Comparison of ENCODE assay signal across 9 cellular contexts in genomic region chr15:67117356-67117755, GRCh38. TPM values are rescaled to one million over a fixed set of nuclear protein-coding genes. Genes with fewer than 3 reads are reported as not detected.
DNase-seq lines count a peak whose midpoint lies in the region; ATAC-seq and TF ChIP-seq lines count a peak whose summit lies in the region.
"Had no signal": no experiment of that assay in that cellular context is flagged by ENCODE, and none has a peak within 500 bp of the region (broad histone marks: within the 10 kb centered on the region; RNA-seq: fewer than 3 reads in every experiment).

No MANE protein-coding gene starts in this region.

- CTCF ChIA-PET in activated CD4-positive, alpha-beta T cell treated with anti-CD3 and anti-CD28 coated beads for 36 hours (lab: Charles Lee), result interaction anchor here (1.0 to 3.4 kb wide), 5 partner anchors 16 to 171 kb away, joined by 3 to 16 read pairs (median 5); partner anchors contain the start of gene SMAD3
- CTCF ChIA-PET in WTC11 (lab: Charles Lee), result no interaction called here

- no peaks in the 10 kb centered on the region for H3K27me3 ChIP-seq in heart right ventricle

- H3K4me3 ChIP-seq in heart right ventricle, result no peak overlapping the region

- POLR2A ChIA-PET in activated CD4-positive, alpha-beta T cell treated with anti-CD3 and anti-CD28 coated beads for 36 hours (lab: Charles Lee), result interaction anchor here (0.8 to 1.6 kb wide), 2 partner anchors 14 to 16 kb away, joined by 3 to 5 read pairs; no protein-coding TSS in a partner anchor
- POLR2A ChIA-PET in WTC11 (lab: Charles Lee), result no interaction called here

- H3K4me3 Mint-ChIP-seq in activated CD4-positive, alpha-beta T cell treated with anti-CD3 and anti-CD28 coated beads for 36 hours, result no peak overlapping the region
- no peak overlapping the region for H3K4me3 Mint-ChIP-seq in WTC11
- peak overlapping the region; percentile 54 for H3K4me3 Mint-ChIP-seq in stimulated activated effector memory CD8-positive, alpha-beta T cell treated with anti-CD3 and anti-CD28 coated beads, Interleukin-12 subunit alpha, Interleukin-12 subunit beta, amount 100 ng/mL, for 72 hours

- no peaks in the 10 kb centered on the region for H3K9me3 Mint-ChIP-seq in activated CD4-positive, alpha-beta T cell treated with anti-CD3 and anti-CD28 coated beads for 36 hours (ENCODE audit: low read depth)
- H3K9me3 Mint-ChIP-seq in WTC11, result no peaks in the 10 kb centered on the region
- no peaks in the 10 kb centered on the region for H3K9me3 Mint-ChIP-seq in stimulated activated effector memory CD8-positive, alpha-beta T cell treated with anti-CD3 and anti-CD28 coated beads, Interleukin-12 subunit alpha, Interleukin-12 subunit beta, amount 100 ng/mL, for 72 hours

- intact Hi-C loops in activated CD4-positive, alpha-beta T cell treated with anti-CD3 and anti-CD28 coated beads for 36 hours (cut with DNase I, micrococcal nuclease), result loop anchor here in 1 of 2 experiments (1.0 kb wide), 1 partner anchor 13 kb away; no protein-coding TSS in a partner anchor
- intact Hi-C loops in heart right ventricle (cut with DNase I), result no loop called here

- peak overlapping the region in 7 of 10 donors; percentile 4 to 70 (median 24) for H3K27ac ChIP-seq in heart right ventricle

- peak overlapping the region; percentile 82 for H3K27ac Mint-ChIP-seq in activated CD4-positive, alpha-beta T cell treated with anti-CD3 and anti-CD28 coated beads for 36 hours
- peak overlapping the region; percentile 66; the same call in 1 of the 2 replicates for H3K27ac Mint-ChIP-seq in WTC11
- peak overlapping the region; percentile 99 for H3K27ac Mint-ChIP-seq in stimulated activated effector memory CD8-positive, alpha-beta T cell treated with anti-CD3 and anti-CD28 coated beads, Interleukin-12 subunit alpha, Interleukin-12 subunit beta, amount 100 ng/mL, for 72 hours

- no peaks in the 10 kb centered on the region for H3K9me3 ChIP-seq in heart right ventricle

- no peak for TF ChIP-seq CTCF in WTC11 (IDR thresholded peaks at IDR 0.05)
- TF ChIP-seq CTCF in heart right ventricle (IDR thresholded peaks at IDR 0.05), result no peak
- TF ChIP-seq CTCF in omental fat pad (IDR thresholded peaks at IDR 0.05), result no peak

- H3K4me1 ChIP-seq in heart right ventricle, result peaks cover 29 to 95% (median 77%) of the 10 kb centered on the region in 9 donors

- no peak for ATAC-seq in activated CD4-positive, alpha-beta T cell treated with anti-CD3 and anti-CD28 coated beads for 36 hours
- ATAC-seq in WTC11, result no peak
- peak in 2 of 8 donors; percentile 13 to 18 for ATAC-seq in heart right ventricle
- no peak for ATAC-seq in stimulated activated effector memory CD8-positive, alpha-beta T cell treated with anti-CD3 and anti-CD28 coated beads, Interleukin-12 subunit alpha, Interleukin-12 subunit beta, amount 100 ng/mL, for 72 hours
- ATAC-seq in HG03354 (IDR thresholded peaks at IDR 0.05; ENCODE audit: poor library complexity, severe bottlenecking, unreplicated experiment), result no peak
- no peak for ATAC-seq in omental fat pad (ENCODE audit: low FRiP score)

- DNase-seq in activated CD4-positive, alpha-beta T cell treated with anti-CD3 and anti-CD28 coated beads for 36 hours, result no peak
- DNase-seq in activated CD4-positive, alpha-beta T cell treated with anti-CD3 and anti-CD28 coated beads for 4 hours, result no peak
- no peak for DNase-seq in WTC11 (ENCODE audit: low spot score)
- DNase-seq in heart right ventricle, result no peak
- no peak for DNase-seq in stimulated activated effector memory CD8-positive, alpha-beta T cell treated with anti-CD3 and anti-CD28 coated beads, Interleukin-12 subunit alpha, Interleukin-12 subunit beta, amount 100 ng/mL, for 72 hours (ENCODE audit: low spot score in 2 of 2)
- no peak for DNase-seq in NCI-H1436 treated with DMSO at 0.1 percent for 48 hours (lab: John Stamatoyannopoulos, UW)
- DNase-seq in omental fat pad (ENCODE audit: low spot score), result no peak
- DNase-seq: NCI-H2227 treated with DMSO at 0.1 percent for 48 hours had no signal

- no peaks in the 10 kb centered on the region for H3K36me3 ChIP-seq in heart right ventricle

- peaks cover 7% of the 10 kb centered on the region for H3K36me3 Mint-ChIP-seq in activated CD4-positive, alpha-beta T cell treated with anti-CD3 and anti-CD28 coated beads for 36 hours (ENCODE audit: low read depth)
- peaks cover 3% of the 10 kb centered on the region for H3K36me3 Mint-ChIP-seq in WTC11
- H3K36me3 Mint-ChIP-seq in stimulated activated effector memory CD8-positive, alpha-beta T cell treated with anti-CD3 and anti-CD28 coated beads, Interleukin-12 subunit alpha, Interleukin-12 subunit beta, amount 100 ng/mL, for 72 hours, result peaks cover 9% of the 10 kb centered on the region

- peaks cover 98% of the 10 kb centered on the region for H3K4me1 Mint-ChIP-seq in activated CD4-positive, alpha-beta T cell treated with anti-CD3 and anti-CD28 coated beads for 36 hours
- peaks cover 39% of the 10 kb centered on the region for H3K4me1 Mint-ChIP-seq in WTC11
- peaks cover 95% of the 10 kb centered on the region for H3K4me1 Mint-ChIP-seq in stimulated activated effector memory CD8-positive, alpha-beta T cell treated with anti-CD3 and anti-CD28 coated beads, Interleukin-12 subunit alpha, Interleukin-12 subunit beta, amount 100 ng/mL, for 72 hours

- no peaks in the 10 kb centered on the region for H3K27me3 Mint-ChIP-seq in activated CD4-positive, alpha-beta T cell treated with anti-CD3 and anti-CD28 coated beads for 36 hours
- no peaks in the 10 kb centered on the region for H3K27me3 Mint-ChIP-seq in WTC11 (ENCODE audit: low read depth)

- 54 to 64% methylated on average over 4 of the region's 4 CpGs for WGBS in heart right ventricle, 2 donors

TF ChIP-seq in WTC11, 78 proteins besides CTCF, POLR2A, EP300 and RAD21 (continues in another document):
- no peak for TF ChIP-seq ZNF423 (CRISPR knock-in tag; IDR thresholded peaks at IDR 0.05)
- no peak for TF ChIP-seq ZMAT4 (CRISPR knock-in tag; IDR thresholded peaks at IDR 0.05)
- TF ChIP-seq ZNF396 (CRISPR knock-in tag; IDR thresholded peaks at IDR 0.05; ENCODE audit: borderline replicate concordance), result no peak
- TF ChIP-seq PREB (CRISPR knock-in tag; IDR thresholded peaks at IDR 0.05; ENCODE audit: borderline replicate concordance), result no peak
- TF ChIP-seq TEAD4 (CRISPR knock-in tag; IDR thresholded peaks at IDR 0.05), result no peak
- TF ChIP-seq ZNF317 (CRISPR knock-in tag; IDR thresholded peaks at IDR 0.05; ENCODE audit: borderline replicate concordance, low read depth), result no peak
- no peak for TF ChIP-seq ZNF219 (CRISPR knock-in tag; IDR thresholded peaks at IDR 0.05; ENCODE audit: borderline replicate concordance)
- TF ChIP-seq STAT6 (CRISPR knock-in tag; conservative IDR thresholded peaks at IDR 0.05; ENCODE audit: low read depth), result no peak
- no peak for TF ChIP-seq NR3C1 (CRISPR knock-in tag; conservative IDR thresholded peaks at IDR 0.05; ENCODE audit: low read depth)
- TF ChIP-seq FOXJ3 (CRISPR knock-in tag; IDR thresholded peaks at IDR 0.05; ENCODE audit: borderline replicate concordance), result no peak
- no peak for TF ChIP-seq ZNF416 (CRISPR knock-in tag; IDR thresholded peaks at IDR 0.05)
- no peak for TF ChIP-seq TP53 (CRISPR knock-in tag; IDR thresholded peaks at IDR 0.05)

RNA-seq across cellular contexts. Expression of gene SMAD3, which starts 52.0 kb away (rescaled TPM):
- 10 to 100 TPM; 33.7 to 40.8 TPM for total RNA-seq in activated CD4-positive, alpha-beta T cell treated with anti-CD3 and anti-CD28 coated beads for 36 hours
- total RNA-seq in WTC11 (2021) (20.2 to 34.6 TPM (median 25.0 TPM) in 3 replicates), heart right ventricle (10 to 100 TPM; 11.3 to 44.8 (median 15.7) TPM), omental fat pad (10 to 100 TPM; 30.9 to 58.1 (median 49.9) TPM)
- 1 to 10 TPM; 6.2 to 7.8 TPM for polyA plus RNA-seq in heart right ventricle
